ENCODE assay signal across 10 cellular contexts in the genomic region with DNA sequence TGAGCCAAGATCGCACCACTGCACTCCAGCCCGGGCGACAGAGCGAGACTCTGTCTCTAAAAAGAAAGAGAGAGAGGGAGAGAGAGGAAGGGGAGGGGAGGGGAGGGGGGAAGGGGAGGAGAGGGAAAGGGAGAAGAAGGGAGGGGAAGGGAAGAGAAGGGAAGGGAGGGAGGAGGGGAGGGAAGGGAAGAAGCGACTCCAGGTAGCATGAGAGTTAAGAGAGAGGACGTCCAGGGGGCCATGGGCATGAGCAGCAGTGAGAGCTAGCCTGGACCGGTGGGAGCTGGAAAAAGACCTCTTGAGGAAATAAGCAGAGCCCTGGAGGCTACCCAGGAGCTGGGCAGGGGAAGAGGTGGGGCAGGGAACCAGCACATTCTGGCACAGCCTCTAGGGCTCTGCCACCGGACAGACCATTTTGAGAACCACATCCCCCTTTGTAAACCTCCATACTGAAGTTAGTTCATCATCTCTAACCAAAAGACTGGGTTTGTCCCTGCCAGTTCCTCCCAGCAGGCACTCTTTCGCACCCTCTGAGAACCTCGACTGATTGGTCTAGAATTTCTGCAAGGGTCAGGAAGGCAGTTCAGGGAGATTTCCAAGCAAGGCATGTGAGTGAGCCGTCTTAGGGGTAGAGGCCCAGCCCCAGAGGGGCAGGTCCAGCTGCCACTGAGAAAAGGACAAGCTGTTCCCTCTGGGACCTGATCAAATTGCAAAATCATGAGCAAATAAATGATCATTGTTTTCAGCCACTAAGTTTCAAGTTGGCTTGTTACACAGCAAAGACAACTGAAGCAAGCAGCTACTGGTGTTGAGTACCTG. TPM values are rescaled to one million over a fixed set of nuclear protein-coding genes. Genes with fewer than 3 reads are reported as not detected.
DNase-seq lines count a peak whose midpoint lies in the region; ATAC-seq and TF ChIP-seq lines count a peak whose summit lies in the region.
"Had no signal": no experiment of that assay in that cellular context is flagged by ENCODE, and none has a peak within 500 bp of the region (broad histone marks: within the 10 kb centered on the region; RNA-seq: fewer than 3 reads in every experiment).

No MANE protein-coding gene starts in this region.

- H3K36me3 Mint-ChIP-seq in activated CD4-positive, alpha-beta memory T cell treated with anti-CD3 and anti-CD28 coated beads for 36 hours: no peaks in the 10 kb centered on the region

- CTCF ChIA-PET in activated CD4-positive, alpha-beta memory T cell treated with anti-CD3 and anti-CD28 coated beads for 36 hours (lab: Charles Lee): interaction anchor here (1.4 to 2.3 kb wide), 3 partner anchors 20 to 113 kb away, joined by 4 to 7 read pairs (median 6); no protein-coding TSS in a partner anchor

- DNase-seq in Right ventricle myocardium inferior (ENCODE audit: missing footprints): peak; percentile 75
- DNase-seq in cardiac septum (ENCODE audit: low spot score): no peak
- DNase-seq in fibroblast of villous mesenchyme (ENCODE audit: low read depth): peak; percentile 67
- DNase-seq in hepatic stellate cell (ENCODE audit: low spot score): no peak
- no peak for DNase-seq in activated CD4-positive, alpha-beta memory T cell treated with anti-CD3 and anti-CD28 coated beads for 36 hours
- DNase-seq in effector memory CD4-positive, alpha-beta T cell: no peak
- DNase-seq: NCI-H2107 had no signal

- H3K4me1 Mint-ChIP-seq in activated CD4-positive, alpha-beta memory T cell treated with anti-CD3 and anti-CD28 coated beads for 36 hours (ENCODE audit: low read depth): no peaks in the 10 kb centered on the region

- H3K36me3 ChIP-seq in neuron (ENCODE audit: insufficient read depth, low read length): no peaks in the 10 kb centered on the region
- no peaks in the 10 kb centered on the region for H3K36me3 ChIP-seq in effector memory CD4-positive, alpha-beta T cell (ENCODE audit: control insufficient read depth, insufficient read depth, low read length)
- H3K36me3 ChIP-seq: SJSA1 had no signal

- peaks cover 11% of the 10 kb centered on the region for H3K4me1 ChIP-seq in neuron (ENCODE audit: insufficient read depth, low read length)
- H3K4me1 ChIP-seq in effector memory CD4-positive, alpha-beta T cell (ENCODE audit: control insufficient read depth, insufficient read depth, low read length, poor library complexity, severe bottlenecking): peaks cover under 1% of the 10 kb centered on the region

- H3K27me3 Mint-ChIP-seq in activated CD4-positive, alpha-beta memory T cell treated with anti-CD3 and anti-CD28 coated beads for 36 hours: no peaks in the 10 kb centered on the region

- H3K9me3 Mint-ChIP-seq in activated CD4-positive, alpha-beta memory T cell treated with anti-CD3 and anti-CD28 coated beads for 36 hours: no peaks in the 10 kb centered on the region

- H3K27me3 ChIP-seq in neuron (ENCODE audit: insufficient read depth, low read length): no peaks in the 10 kb centered on the region
- no peaks in the 10 kb centered on the region for H3K27me3 ChIP-seq in effector memory CD4-positive, alpha-beta T cell (replicated peaks; ENCODE audit: control insufficient read depth, insufficient read depth, low read length, poor library complexity, severe bottlenecking)
- H3K27me3 ChIP-seq: SJSA1 had no signal

- H3K9me3 ChIP-seq in neuron (ENCODE audit: low read length): no peaks in the 10 kb centered on the region
- no peaks in the 10 kb centered on the region for H3K9me3 ChIP-seq in effector memory CD4-positive, alpha-beta T cell (ENCODE audit: control insufficient read depth, low read length)
- H3K9me3 ChIP-seq: SJSA1 had no signal

- H3K27ac Mint-ChIP-seq in activated CD4-positive, alpha-beta memory T cell treated with anti-CD3 and anti-CD28 coated beads for 36 hours: no peak overlapping the region

- intact Hi-C loops in Right ventricle myocardium inferior (cut with DNase I) (no loop called here), cardiac septum (cut with DNase I) (no loop called here)
- intact Hi-C loops in activated CD4-positive, alpha-beta memory T cell treated with anti-CD3 and anti-CD28 coated beads for 36 hours (cut with micrococcal nuclease): no loop called here

- POLR2A ChIA-PET in activated CD4-positive, alpha-beta memory T cell treated with anti-CD3 and anti-CD28 coated beads for 36 hours (lab: Charles Lee): no interaction called here

- no peak overlapping the region for H3K4me3 Mint-ChIP-seq in activated CD4-positive, alpha-beta memory T cell treated with anti-CD3 and anti-CD28 coated beads for 36 hours

- H3K27ac ChIP-seq in effector memory CD4-positive, alpha-beta T cell (ENCODE audit: insufficient read depth, low read length, poor library complexity, severe bottlenecking): no peak overlapping the region
- H3K27ac ChIP-seq: SJSA1 had no signal

- H3K4me3 ChIP-seq in fibroblast of villous mesenchyme (ENCODE audit: low read depth, low read length): no peak overlapping the region
- no peak overlapping the region for H3K4me3 ChIP-seq in neuron (ENCODE audit: low read length)
- H3K4me3 ChIP-seq in effector memory CD4-positive, alpha-beta T cell (ENCODE audit: insufficient read depth, low read depth, low read length, poor library complexity, severe bottlenecking): no peak overlapping the region
- H3K4me3 ChIP-seq: SJSA1 had no signal

- ATAC-seq in Right ventricle myocardium inferior: peak; percentile 82
- ATAC-seq in GM18519 (IDR thresholded peaks at IDR 0.05; ENCODE audit: low FRiP score, unreplicated experiment): no peak

- H2AFZ ChIP-seq in neuron (ENCODE audit: low read depth, low read length): peak overlapping the region; percentile 5

- TF ChIP-seq CTCF in fibroblast of villous mesenchyme (IDR thresholded peaks at IDR 0.05; ENCODE audit: insufficient read depth, low read depth, low read length): no peak

RNA-seq across cellular contexts. Expression of gene NAIF1, which starts 11.7 kb away (rescaled TPM):
- total RNA-seq in Right ventricle myocardium inferior (5.1 TPM), cardiac septum (6.2 TPM), fibroblast of villous mesenchyme (6.8 and 10.8 TPM in 2 replicates)
- 10 to 100 TPM; 10.2 to 14.5 TPM for total RNA-seq in activated CD4-positive, alpha-beta memory T cell treated with anti-CD3 and anti-CD28 coated beads for 36 hours

RNA-seq across cellular contexts. Expression of gene SLC25A25, which starts 12.6 kb away (rescaled TPM):
- total RNA-seq in Right ventricle myocardium inferior: 5.9 TPM
- total RNA-seq in cardiac septum: 5.6 TPM
- 36.1 and 47.5 TPM in 2 replicates for total RNA-seq in fibroblast of villous mesenchyme
- total RNA-seq in activated CD4-positive, alpha-beta memory T cell treated with anti-CD3 and anti-CD28 coated beads for 36 hours: 10 to 100 TPM; 17.1 to 17.3 TPM

Comparison
In these comparisons a context has a peak if more than half of its experiments do, and no peak if none do; other contexts are left out.
1. DNase-seq: peak in Right ventricle myocardium inferior (single experiment) and fibroblast of villous mesenchyme (single experiment); none in cardiac septum (single experiment), hepatic stellate cell (single experiment), activated CD4-positive, alpha-beta memory T cell treated with anti-CD3 and anti-CD28 coated beads for 36 hours (single experiment) and effector memory CD4-positive, alpha-beta T cell (0 of 3).